ENCODE assay signal across 37 cellular contexts in the genomic region with DNA sequence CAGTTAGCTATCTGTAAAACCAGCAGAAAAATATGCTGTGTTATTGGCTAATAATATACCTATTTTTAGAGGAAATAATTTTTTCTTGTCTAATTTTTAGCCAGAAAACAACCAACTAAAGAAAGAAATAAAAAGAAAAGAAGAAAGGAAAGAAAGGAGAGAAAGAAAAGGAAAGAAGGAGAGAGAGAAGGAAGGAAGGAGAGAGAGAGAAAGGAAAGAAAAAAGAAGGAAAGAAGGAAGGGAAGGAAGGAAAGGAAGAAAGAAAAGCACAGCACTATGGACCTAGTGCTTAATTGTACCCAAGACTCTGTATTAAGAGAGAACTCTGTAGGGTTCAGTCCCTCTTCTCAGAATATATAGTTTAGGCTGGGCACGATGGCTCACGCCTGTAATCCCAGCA. TPM values are rescaled to one million over a fixed set of nuclear protein-coding genes. Genes with fewer than 3 reads are reported as not detected.
"Had no signal": no experiment of that assay in that cellular context is flagged by ENCODE, and none has a peak within 500 bp of the region (broad histone marks: within the 10 kb centered on the region; RNA-seq: fewer than 3 reads in every experiment).

No MANE protein-coding gene starts in this region.

- DNase-seq: Karpas-422, Kasumi-1, MG63, MM.1S, MV-4-11, NCI-H1048, NCI-H1092, NCI-H1092 treated with DMSO at 0.1 percent for 48 hours, NCI-H1105, NCI-H1105 treated with DMSO at 0.1 percent for 48 hours, NCI-H1417, NCI-H1417 treated with DMSO at 0.1 percent for 48 hours, NCI-H1436, NCI-H1436 treated with DMSO at 0.1 percent for 48 hours, NCI-H146, NCI-H1694, NCI-H1694 treated with DMSO at 0.1 percent for 48 hours, NCI-H187, NCI-H187 treated with DMSO at 0.1 percent for 48 hours, NCI-H1930, NCI-H2029, NCI-H2029 treated with DMSO at 0.1 percent for 48 hours, NCI-H2081, NCI-H2081 treated with DMSO at 0.1 percent for 48 hours, NCI-H2107, NCI-H2171, NCI-H2171 treated with DMSO at 0.1 percent for 48 hours, NCI-H2227 treated with DMSO at 0.1 percent for 48 hours, NCI-H226, NCI-H345, NCI-H446, NCI-H446 treated with DMSO at 0.1 percent for 48 hours, NCI-H510A, NCI-H510A treated with DMSO at 0.1 percent for 48 hours, NCI-H524 had no signal

- H3K4me3 ChIP-seq: MG63 had no signal

- H3K9me3 ChIP-seq: MG63 had no signal

- H3K27me3 ChIP-seq: MG63 had no signal

- H3K36me3 ChIP-seq: MG63 had no signal

RNA-seq across cellular contexts. Expression of a gene that starts 3.3 kb away (rescaled TPM):
- total RNA-seq: LHCN-M2, MCF 10A had no signal
